9 cellular contexts compared by ENCODE assay signal in genomic region chr7:17645500-17645899, GRCh38.
"Had no signal": no experiment of that assay in that cellular context is flagged by ENCODE, and none has a peak within 500 bp of the region (broad histone marks: within the 10 kb centered on the region; RNA-seq: fewer than 3 reads in every experiment).

No MANE protein-coding gene starts in this region.

- H3K4me3 ChIP-seq: GM23248, HAP-1, K562 had no signal

- DNase-seq: GM23248, GOT3, H7, HFFc6, IMR-90 had no signal

- H3K9ac ChIP-seq: GM23248 had no signal

- H3K9me3 ChIP-seq: HAP-1 had no signal

- ATAC-seq: HCT116, K562 had no signal

- H3K36me3 ChIP-seq: HAP-1 had no signal

- H2AFZ ChIP-seq: GM23248 had no signal

- H3K4me1 ChIP-seq: HAP-1 had no signal

- H3K27ac ChIP-seq: GM23248, HL-60 had no signal
